ENCODE assay signal across 14 cellular contexts in genomic region chr6:37303091-37303620, GRCh38. TPM values are rescaled to one million over a fixed set of nuclear protein-coding genes. Genes with fewer than 3 reads are reported as not detected.
DNase-seq lines count a peak whose midpoint lies in the region; ATAC-seq, FAIRE-seq and TF ChIP-seq lines count a peak whose summit lies in the region.
"Had no signal": no experiment of that assay in that cellular context is flagged by ENCODE, and none has a peak within 500 bp of the region (broad histone marks: within the 10 kb centered on the region; RNA-seq: fewer than 3 reads in every experiment).

No MANE protein-coding gene starts in this region.

- no peak for DNase-seq in activated CD4-positive, alpha-beta T cell treated with anti-CD3 and anti-CD28 coated beads, Interleukin-2, amount 10 ng/mL, durations not matched to agents 7 days and 5 days
- DNase-seq in activated CD4-positive, alpha-beta T cell treated with anti-CD3 and anti-CD28 coated beads, Interleukin-2, amount 50 U/mL, for 1 hour, result no peak
- DNase-seq in GM19239 (ENCODE audit: insufficient read length, low spot score) (no peak), epithelial cell of proximal tubule (ENCODE audit: low read depth) (peak; percentile 64), SIG-M5 (lab: John Stamatoyannopoulos, UW) (no peak)
- no peak for DNase-seq in stimulated activated naive B cell treated with anti-CD40 and anti-IgM and Interleukin-4, amounts not matched to agents 10 μg/mL and 1 μg/mL and 100 μg/mL, for 72 hours
- DNase-seq: C1 segment of cervical spinal cord, DMS 273 treated with DMSO at 0.1 percent for 48 hours, KBM-7, NCI-H1092 had no signal

- no peaks in the 10 kb centered on the region for H3K9me3 Mint-ChIP-seq in activated CD4-positive, alpha-beta T cell treated with anti-CD3 and anti-CD28 coated beads, Interleukin-2, amount 10 ng/mL, durations not matched to agents 7 days and 5 days
- H3K9me3 Mint-ChIP-seq in stimulated activated naive B cell treated with anti-CD40 and anti-IgM and Interleukin-4, amounts not matched to agents 10 μg/mL and 1 μg/mL and 100 μg/mL, for 72 hours, result no peaks in the 10 kb centered on the region
- H3K9me3 Mint-ChIP-seq: HFFc6 had no signal

- no peaks in the 10 kb centered on the region for H3K27me3 Mint-ChIP-seq in activated CD4-positive, alpha-beta T cell treated with anti-CD3 and anti-CD28 coated beads, Interleukin-2, amount 10 ng/mL, durations not matched to agents 7 days and 5 days
- no peaks in the 10 kb centered on the region for H3K27me3 Mint-ChIP-seq in stimulated activated naive B cell treated with anti-CD40 and anti-IgM and Interleukin-4, amounts not matched to agents 10 μg/mL and 1 μg/mL and 100 μg/mL, for 72 hours

- CTCF ChIA-PET in activated CD4-positive, alpha-beta T cell treated with anti-CD3 and anti-CD28 coated beads, Interleukin-2, amount 10 ng/mL, durations not matched to agents 7 days and 5 days (lab: Charles Lee), result interaction anchor here (0.6 to 2.4 kb wide), 6 partner anchors 8 to 285 kb away, joined by 3 to 9 read pairs (median 4); no protein-coding TSS in a partner anchor

- H3K4me3 Mint-ChIP-seq in activated CD4-positive, alpha-beta T cell treated with anti-CD3 and anti-CD28 coated beads, Interleukin-2, amount 10 ng/mL, durations not matched to agents 7 days and 5 days, result no peak overlapping the region
- no peak overlapping the region for H3K4me3 Mint-ChIP-seq in stimulated activated naive B cell treated with anti-CD40 and anti-IgM and Interleukin-4, amounts not matched to agents 10 μg/mL and 1 μg/mL and 100 μg/mL, for 72 hours
- H3K4me3 Mint-ChIP-seq: HFFc6 had no signal

- POLR2A ChIA-PET in activated CD4-positive, alpha-beta T cell treated with anti-CD3 and anti-CD28 coated beads, Interleukin-2, amount 10 ng/mL, durations not matched to agents 7 days and 5 days (lab: Charles Lee), result no interaction called here

- H3K27ac Mint-ChIP-seq in activated CD4-positive, alpha-beta T cell treated with anti-CD3 and anti-CD28 coated beads, Interleukin-2, amount 10 ng/mL, durations not matched to agents 7 days and 5 days, result peak overlapping the region; percentile 38
- H3K27ac Mint-ChIP-seq in stimulated activated naive B cell treated with anti-CD40 and anti-IgM and Interleukin-4, amounts not matched to agents 10 μg/mL and 1 μg/mL and 100 μg/mL, for 72 hours, result peak overlapping the region; percentile 22
- H3K27ac Mint-ChIP-seq: HFFc6 had no signal

- peaks cover 19% of the 10 kb centered on the region for H3K4me1 Mint-ChIP-seq in activated CD4-positive, alpha-beta T cell treated with anti-CD3 and anti-CD28 coated beads, Interleukin-2, amount 10 ng/mL, durations not matched to agents 7 days and 5 days
- H3K4me1 Mint-ChIP-seq in stimulated activated naive B cell treated with anti-CD40 and anti-IgM and Interleukin-4, amounts not matched to agents 10 μg/mL and 1 μg/mL and 100 μg/mL, for 72 hours, result peaks cover 10 to 14% of the 10 kb centered on the region in 2 donors

- H3K36me3 Mint-ChIP-seq in activated CD4-positive, alpha-beta T cell treated with anti-CD3 and anti-CD28 coated beads, Interleukin-2, amount 10 ng/mL, durations not matched to agents 7 days and 5 days (ENCODE audit: low read depth), result peaks cover 45% of the 10 kb centered on the region
- peaks cover 40 to 57% of the 10 kb centered on the region in 2 donors for H3K36me3 Mint-ChIP-seq in stimulated activated naive B cell treated with anti-CD40 and anti-IgM and Interleukin-4, amounts not matched to agents 10 μg/mL and 1 μg/mL and 100 μg/mL, for 72 hours

- no peak for TF ChIP-seq CTCF in epithelial cell of proximal tubule (conservative IDR thresholded peaks at IDR 0.05; ENCODE audit: low read depth, low read length)

- H3K4me3 ChIP-seq in epithelial cell of proximal tubule (ENCODE audit: low read depth, low read length), result no peak overlapping the region

- no peak for ATAC-seq in stimulated activated naive B cell treated with anti-CD40 and anti-IgM and Interleukin-4, amounts not matched to agents 10 μg/mL and 1 μg/mL and 100 μg/mL, for 72 hours (replicated peaks)
- ATAC-seq in HG03025 (IDR thresholded peaks at IDR 0.05; ENCODE audit: low FRiP score, unreplicated experiment), result no peak
- ATAC-seq in GM19395 (IDR thresholded peaks at IDR 0.05; ENCODE audit: unreplicated experiment), result no peak

- peak; percentile 28 for FAIRE-seq in GM19239 (lab: Jason Lieb, UNC)
- FAIRE-seq: A204.1 had no signal

RNA-seq across cellular contexts. Expression of gene TMEM217, which starts 45.2 kb away (rescaled TPM):
- 1 to 10 TPM in 1 of 2 experiments, under 1 TPM in 1; 0.92 to 1.3 TPM for total RNA-seq in activated CD4-positive, alpha-beta T cell treated with anti-CD3 and anti-CD28 coated beads, Interleukin-2, amount 10 ng/mL, durations not matched to agents 7 days and 5 days
- total RNA-seq in epithelial cell of proximal tubule, result 0.80 and 0.86 TPM in 2 replicates

RNA-seq across cellular contexts. Expression of gene TBC1D22B, which starts 45.6 kb away (rescaled TPM):
- total RNA-seq in activated CD4-positive, alpha-beta T cell treated with anti-CD3 and anti-CD28 coated beads, Interleukin-2, amount 10 ng/mL, durations not matched to agents 7 days and 5 days, result 10 to 100 TPM; 15.3 to 16.6 TPM
- total RNA-seq in epithelial cell of proximal tubule, result 8.8 and 9.8 TPM in 2 replicates

RNA-seq across cellular contexts. Expression of gene RNF8, which starts 50.6 kb away (rescaled TPM):
- total RNA-seq in activated CD4-positive, alpha-beta T cell treated with anti-CD3 and anti-CD28 coated beads, Interleukin-2, amount 10 ng/mL, durations not matched to agents 7 days and 5 days, result 10 to 100 TPM; 23.1 to 25.2 TPM
- total RNA-seq in epithelial cell of proximal tubule, result 18.0 and 21.4 TPM in 2 replicates
